Comparison of ENCODE assay signal across 3 cellular contexts in genomic region chr6:44311304-44311703, GRCh38.
TF ChIP-seq lines count a peak whose summit lies in the region.

No MANE protein-coding gene starts in this region.

TF ChIP-seq in GM23338, 12 proteins besides CTCF, POLR2A, EP300 and RAD21 (continues in another document):
- TF ChIP-seq EZH2 (IDR thresholded peaks at IDR 0.05; ENCODE audit: low read depth, unreplicated experiment): no peak
- TF ChIP-seq STAT1 (IDR thresholded peaks at IDR 0.05; ENCODE audit: unreplicated experiment): no peak
- TF ChIP-seq NANOG (IDR thresholded peaks at IDR 0.05; ENCODE audit: borderline replicate concordance): no peak
- TF ChIP-seq, protein P1, sequence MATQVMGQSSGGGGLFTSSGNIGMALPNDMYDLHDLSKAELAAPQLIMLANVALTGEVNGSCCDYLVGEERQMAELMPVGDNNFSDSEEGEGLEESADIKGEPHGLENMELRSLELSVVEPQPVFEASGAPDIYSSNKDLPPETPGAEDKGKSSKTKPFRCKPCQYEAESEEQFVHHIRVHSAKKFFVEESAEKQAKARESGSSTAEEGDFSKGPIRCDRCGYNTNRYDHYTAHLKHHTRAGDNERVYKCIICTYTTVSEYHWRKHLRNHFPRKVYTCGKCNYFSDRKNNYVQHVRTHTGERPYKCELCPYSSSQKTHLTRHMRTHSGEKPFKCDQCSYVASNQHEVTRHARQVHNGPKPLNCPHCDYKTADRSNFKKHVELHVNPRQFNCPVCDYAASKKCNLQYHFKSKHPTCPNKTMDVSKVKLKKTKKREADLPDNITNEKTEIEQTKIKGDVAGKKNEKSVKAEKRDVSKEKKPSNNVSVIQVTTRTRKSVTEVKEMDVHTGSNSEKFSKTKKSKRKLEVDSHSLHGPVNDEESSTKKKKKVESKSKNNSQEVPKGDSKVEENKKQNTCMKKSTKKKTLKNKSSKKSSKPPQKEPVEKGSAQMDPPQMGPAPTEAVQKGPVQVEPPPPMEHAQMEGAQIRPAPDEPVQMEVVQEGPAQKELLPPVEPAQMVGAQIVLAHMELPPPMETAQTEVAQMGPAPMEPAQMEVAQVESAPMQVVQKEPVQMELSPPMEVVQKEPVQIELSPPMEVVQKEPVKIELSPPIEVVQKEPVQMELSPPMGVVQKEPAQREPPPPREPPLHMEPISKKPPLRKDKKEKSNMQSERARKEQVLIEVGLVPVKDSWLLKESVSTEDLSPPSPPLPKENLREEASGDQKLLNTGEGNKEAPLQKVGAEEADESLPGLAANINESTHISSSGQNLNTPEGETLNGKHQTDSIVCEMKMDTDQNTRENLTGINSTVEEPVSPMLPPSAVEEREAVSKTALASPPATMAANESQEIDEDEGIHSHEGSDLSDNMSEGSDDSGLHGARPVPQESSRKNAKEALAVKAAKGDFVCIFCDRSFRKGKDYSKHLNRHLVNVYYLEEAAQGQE (IDR thresholded peaks at IDR 0.05; ENCODE audit: unreplicated experiment): no peak
- TF ChIP-seq JUNB (IDR thresholded peaks at IDR 0.05; ENCODE audit: unreplicated experiment): no peak
- no peak for TF ChIP-seq EZH2phosphoT487 (IDR thresholded peaks at IDR 0.05; ENCODE audit: unreplicated experiment)
- no peak for TF ChIP-seq CREB1 (CRISPR knock-in tag; IDR thresholded peaks at IDR 0.05; ENCODE audit: low read depth)
- TF ChIP-seq, protein P2, sequence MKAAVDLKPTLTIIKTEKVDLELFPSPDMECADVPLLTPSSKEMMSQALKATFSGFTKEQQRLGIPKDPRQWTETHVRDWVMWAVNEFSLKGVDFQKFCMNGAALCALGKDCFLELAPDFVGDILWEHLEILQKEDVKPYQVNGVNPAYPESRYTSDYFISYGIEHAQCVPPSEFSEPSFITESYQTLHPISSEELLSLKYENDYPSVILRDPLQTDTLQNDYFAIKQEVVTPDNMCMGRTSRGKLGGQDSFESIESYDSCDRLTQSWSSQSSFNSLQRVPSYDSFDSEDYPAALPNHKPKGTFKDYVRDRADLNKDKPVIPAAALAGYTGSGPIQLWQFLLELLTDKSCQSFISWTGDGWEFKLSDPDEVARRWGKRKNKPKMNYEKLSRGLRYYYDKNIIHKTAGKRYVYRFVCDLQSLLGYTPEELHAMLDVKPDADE (IDR thresholded peaks at IDR 0.05): no peak
- TF ChIP-seq POLR2AphosphoS5 (IDR thresholded peaks at IDR 0.05; ENCODE audit: low read depth): no peak
- no peak for TF ChIP-seq ZNF114 (CRISPR knock-in tag; IDR thresholded peaks at IDR 0.05)
- no peak for TF ChIP-seq ZNF331 (CRISPR knock-in tag; IDR thresholded peaks at IDR 0.05; ENCODE audit: low read depth)

TF ChIP-seq in K562, 482 proteins besides CTCF, POLR2A, EP300 and RAD21:
- TF ChIP-seq C11orf30 (IDR thresholded peaks at IDR 0.05; ENCODE audit: low read depth): peak; percentile 72; the same call in 1 of the 2 replicates
- TF ChIP-seq MAFG (tag; conservative IDR thresholded peaks at IDR 0.05): 0 out of 2 replicates have a peak, but pooled peaks have one; percentile 34
- TF ChIP-seq MAFF (IDR thresholded peaks at IDR 0.05; ENCODE audit: low read length): peak; percentile 70
- TF ChIP-seq MAFK (IDR thresholded peaks at IDR 0.05; ENCODE audit: low read length): peak; percentile 67
- TF ChIP-seq ZNF316 (IDR thresholded peaks at IDR 0.05): peak; percentile 79
- no peak for TF ChIP-seq YBX1 (IDR thresholded peaks at IDR 0.05)

TF ChIP-seq in neural cell, 6 proteins besides CTCF, POLR2A, EP300 and RAD21:
- TF ChIP-seq, protein P1 (IDR thresholded peaks at IDR 0.05; ENCODE audit: borderline replicate concordance): no peak
- TF ChIP-seq TAF1 (IDR thresholded peaks at IDR 0.05; ENCODE audit: low read depth) (no peak), MXI1 (conservative IDR thresholded peaks at IDR 0.05; ENCODE audit: poor library complexity, severe bottlenecking) (no peak), SMC3 (conservative IDR thresholded peaks at IDR 0.05; ENCODE audit: poor library complexity) (no peak), POLR2AphosphoS5 (IDR thresholded peaks at IDR 0.05) (no peak), EZH2 (IDR thresholded peaks at IDR 0.05; ENCODE audit: borderline replicate concordance, insufficient read depth, low read length, poor library complexity, severe bottlenecking) (no peak)
